14 cellular contexts compared by ENCODE assay signal in the genomic region with DNA sequence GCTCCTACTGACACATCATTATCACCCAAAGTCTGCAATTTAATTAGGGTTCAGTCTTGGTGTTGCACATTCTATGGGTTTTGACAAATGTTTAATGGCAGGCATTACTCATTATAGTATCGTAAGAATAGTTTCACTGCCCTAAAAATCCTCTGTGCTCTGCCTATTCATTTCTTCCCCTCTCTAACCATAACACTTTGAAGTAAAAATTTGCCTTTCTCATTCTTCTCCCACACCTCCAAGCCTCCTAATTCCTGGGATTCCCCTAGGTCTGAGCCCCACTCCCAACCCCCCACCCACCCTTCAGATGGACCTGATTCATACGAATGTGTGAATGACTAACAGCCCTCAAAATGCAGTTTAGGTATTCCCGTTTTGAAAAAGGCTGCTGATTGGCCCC. TPM values are rescaled to one million over a fixed set of nuclear protein-coding genes. Genes with fewer than 3 reads are reported as not detected.
DNase-seq lines count a peak whose midpoint lies in the region; ATAC-seq, FAIRE-seq and TF ChIP-seq lines count a peak whose summit lies in the region.
"Had no signal": no experiment of that assay in that cellular context is flagged by ENCODE, and none has a peak within 500 bp of the region (broad histone marks: within the 10 kb centered on the region; RNA-seq: fewer than 3 reads in every experiment).

No MANE protein-coding gene starts in this region.

- H3K4me3 ChIP-seq in GM06990 (replicated peaks; ENCODE audit: low read depth, low read length) = no peak overlapping the region
- H3K4me3 ChIP-seq in astrocyte (ENCODE audit: insufficient read depth, low read depth, low read length) = no peak overlapping the region
- no peak overlapping the region for H3K4me3 ChIP-seq in CD8-positive, alpha-beta memory T cell (ENCODE audit: low read length)
- H3K4me3 ChIP-seq: HAP-1, thyroid gland had no signal

- no peaks in the 10 kb centered on the region for H4K20me1 ChIP-seq in astrocyte (ENCODE audit: insufficient read depth, low read length)

- peaks cover 72% of the 10 kb centered on the region for H3K4me1 Mint-ChIP-seq in astrocyte (ENCODE audit: low read depth, unreplicated experiment)
- H3K4me1 Mint-ChIP-seq in activated T-helper 2 cell treated with anti-CD3 and anti-CD28 coated beads, Interferon-gamma antibody, Interleukin-2, Interleukin-4, amounts not matched to agents 10 μg/mL and 5 μg/mL and 100 μg/mL, durations not matched to agents 14 hours and 24 hours and 36 hours (ENCODE audit: low read depth) = peaks cover 14% of the 10 kb centered on the region
- H3K4me1 Mint-ChIP-seq in CD8-positive, alpha-beta memory T cell = no peaks in the 10 kb centered on the region

- POLR2A ChIA-PET in CD8-positive, alpha-beta memory T cell (lab: Charles Lee) = no interaction called here

- peaks cover 43% of the 10 kb centered on the region for H3K4me1 ChIP-seq in astrocyte (ENCODE audit: insufficient read depth, low read length)
- H3K4me1 ChIP-seq in CD8-positive, alpha-beta memory T cell (ENCODE audit: insufficient read depth, low read length) = no peaks in the 10 kb centered on the region
- H3K4me1 ChIP-seq: thyroid gland had no signal

- H3K27me3 ChIP-seq in GM06990 (replicated peaks; ENCODE audit: control insufficient read depth, insufficient read depth, low read length) (no peaks in the 10 kb centered on the region), astrocyte (ENCODE audit: insufficient read depth, low read length) (no peaks in the 10 kb centered on the region)
- no peaks in the 10 kb centered on the region for H3K27me3 ChIP-seq in CD8-positive, alpha-beta memory T cell (ENCODE audit: insufficient read depth, low read length, poor library complexity, severe bottlenecking)
- H3K27me3 ChIP-seq: thyroid gland had no signal

- H3K27me3 Mint-ChIP-seq in astrocyte (ENCODE audit: low read depth, unreplicated experiment) = no peaks in the 10 kb centered on the region
- peaks cover 52% of the 10 kb centered on the region for H3K27me3 Mint-ChIP-seq in activated T-helper 2 cell treated with anti-CD3 and anti-CD28 coated beads, Interferon-gamma antibody, Interleukin-2, Interleukin-4, amounts not matched to agents 10 μg/mL and 5 μg/mL and 100 μg/mL, durations not matched to agents 14 hours and 24 hours and 36 hours (ENCODE audit: low read depth)
- peaks cover 13 to 43% of the 10 kb centered on the region in 2 donors for H3K27me3 Mint-ChIP-seq in CD8-positive, alpha-beta memory T cell

- peaks cover 10% of the 10 kb centered on the region for H3K36me3 Mint-ChIP-seq in astrocyte (ENCODE audit: low read depth, unreplicated experiment)
- no peaks in the 10 kb centered on the region for H3K36me3 Mint-ChIP-seq in activated T-helper 2 cell treated with anti-CD3 and anti-CD28 coated beads, Interferon-gamma antibody, Interleukin-2, Interleukin-4, amounts not matched to agents 10 μg/mL and 5 μg/mL and 100 μg/mL, durations not matched to agents 14 hours and 24 hours and 36 hours (ENCODE audit: low read depth)
- no peaks in the 10 kb centered on the region for H3K36me3 Mint-ChIP-seq in CD8-positive, alpha-beta memory T cell

- no peaks in the 10 kb centered on the region for H3K9me3 ChIP-seq in astrocyte (ENCODE audit: insufficient read depth, low read depth, low read length)
- no peaks in the 10 kb centered on the region for H3K9me3 ChIP-seq in CD8-positive, alpha-beta memory T cell (ENCODE audit: low read length)
- H3K9me3 ChIP-seq: HAP-1, thyroid gland had no signal

- no peak overlapping the region for H3K27ac ChIP-seq in astrocyte (ENCODE audit: low read depth, low read length)
- no peak overlapping the region for H3K27ac ChIP-seq in CD8-positive, alpha-beta memory T cell (ENCODE audit: low read depth, low read length)
- H3K27ac ChIP-seq: thyroid gland had no signal

- H3K4me3 Mint-ChIP-seq in astrocyte (ENCODE audit: unreplicated experiment) = peak overlapping the region; percentile 36
- H3K4me3 Mint-ChIP-seq in activated T-helper 2 cell treated with anti-CD3 and anti-CD28 coated beads, Interferon-gamma antibody, Interleukin-2, Interleukin-4, amounts not matched to agents 10 μg/mL and 5 μg/mL and 100 μg/mL, durations not matched to agents 14 hours and 24 hours and 36 hours (ENCODE audit: low read depth) = no peak overlapping the region
- no peak overlapping the region for H3K4me3 Mint-ChIP-seq in CD8-positive, alpha-beta memory T cell

- no peaks in the 10 kb centered on the region for H3K79me2 ChIP-seq in astrocyte (ENCODE audit: insufficient read depth, low read length)

- ATAC-seq in HG02678 (IDR thresholded peaks at IDR 0.05; ENCODE audit: unreplicated experiment) = peak; percentile 53
- ATAC-seq in HG02571 (IDR thresholded peaks at IDR 0.05; ENCODE audit: unreplicated experiment) = no peak
- ATAC-seq: Right ventricle myocardium inferior had no signal

- no peak overlapping the region for H2AFZ ChIP-seq in astrocyte (ENCODE audit: low read depth, low read length)

- H3K9ac ChIP-seq in astrocyte (ENCODE audit: low read length) = no peak overlapping the region

- H3K36me3 ChIP-seq in GM06990 (ENCODE audit: control insufficient read depth, insufficient read depth, low read length) (no peaks in the 10 kb centered on the region), astrocyte (ENCODE audit: insufficient read depth, low read length) (no peaks in the 10 kb centered on the region)
- no peaks in the 10 kb centered on the region for H3K36me3 ChIP-seq in CD8-positive, alpha-beta memory T cell (ENCODE audit: insufficient read depth, low read length)
- H3K36me3 ChIP-seq: HAP-1, thyroid gland had no signal

- no peak for TF ChIP-seq CTCF in D721Med (IDR thresholded peaks at IDR 0.05; ENCODE audit: insufficient read depth, missing control alignments)
- TF ChIP-seq CTCF in GM06990 (IDR thresholded peaks at IDR 0.05; ENCODE audit: insufficient read depth, low read length, poor library complexity, severe bottlenecking) = no peak
- TF ChIP-seq CTCF in astrocyte (IDR thresholded peaks at IDR 0.05; ENCODE audit: insufficient read depth, low read depth, low read length) = no peak

- peak overlapping the region; percentile 86 for H3K27ac Mint-ChIP-seq in astrocyte (ENCODE audit: unreplicated experiment)
- H3K27ac Mint-ChIP-seq in activated T-helper 2 cell treated with anti-CD3 and anti-CD28 coated beads, Interferon-gamma antibody, Interleukin-2, Interleukin-4, amounts not matched to agents 10 μg/mL and 5 μg/mL and 100 μg/mL, durations not matched to agents 14 hours and 24 hours and 36 hours = no peak overlapping the region
- H3K27ac Mint-ChIP-seq in CD8-positive, alpha-beta memory T cell = peak overlapping the region in 2 of 8 donors; percentile 10 to 25

- DNase-seq in D721Med (ENCODE audit: insufficient read length, low spot score) (no peak), GM06990 (ENCODE audit: extremely low read depth, insufficient read length) (peak; percentile 43), astrocyte (ENCODE audit: low read depth) (peak; percentile 74), urothelium cell line (ENCODE audit: low spot score) (no peak)
- no peak for DNase-seq in activated T-helper 2 cell treated with anti-CD3 and anti-CD28 coated beads, Interferon-gamma antibody, Interleukin-2, Interleukin-4, amounts not matched to agents 10 μg/mL and 5 μg/mL and 100 μg/mL, durations not matched to agents 14 hours and 24 hours and 36 hours (ENCODE audit: low spot score)
- DNase-seq in CD8-positive, alpha-beta memory T cell = no peak
- DNase-seq: NCI-H1694, retina, thyroid gland had no signal

- H3K9me3 Mint-ChIP-seq in astrocyte (ENCODE audit: unreplicated experiment) = peaks cover 2% of the 10 kb centered on the region
- no peaks in the 10 kb centered on the region for H3K9me3 Mint-ChIP-seq in activated T-helper 2 cell treated with anti-CD3 and anti-CD28 coated beads, Interferon-gamma antibody, Interleukin-2, Interleukin-4, amounts not matched to agents 10 μg/mL and 5 μg/mL and 100 μg/mL, durations not matched to agents 14 hours and 24 hours and 36 hours
- H3K9me3 Mint-ChIP-seq in CD8-positive, alpha-beta memory T cell = peaks cover 0 to 2% (median 0%) of the 10 kb centered on the region in 5 donors

- FAIRE-seq in D721Med (lab: Jason Lieb, UNC) (peak; percentile 48), astrocyte (lab: Jason Lieb, UNC) (peak; percentile 13), urothelium cell line (lab: Jason Lieb, UNC) (no peak)
- FAIRE-seq: islet of Langerhans had no signal

- intact Hi-C loops in activated T-helper 2 cell treated with anti-CD3 and anti-CD28 coated beads, Interferon-gamma antibody, Interleukin-2, Interleukin-4, amounts not matched to agents 10 μg/mL and 5 μg/mL and 100 μg/mL, durations not matched to agents 14 hours and 24 hours and 36 hours (cut with micrococcal nuclease) = loop anchor here (1.0 kb wide), 2 partner anchors 9 to 43 kb away; no protein-coding TSS in a partner anchor

- CTCF ChIA-PET in CD8-positive, alpha-beta memory T cell (lab: Charles Lee) = no interaction called here

- H3K4me2 ChIP-seq in astrocyte (ENCODE audit: low read length) = peak overlapping the region; percentile 21

RNA-seq across cellular contexts. Expression of a gene that starts 18.4 kb away (rescaled TPM):
- total RNA-seq in astrocyte = 363 and 389 TPM in 2 replicates
- total RNA-seq in activated T-helper 2 cell treated with anti-CD3 and anti-CD28 coated beads, Interferon-gamma antibody, Interleukin-2, Interleukin-4, amounts not matched to agents 10 μg/mL and 5 μg/mL and 100 μg/mL, durations not matched to agents 14 hours and 24 hours and 36 hours = 0.87 and 1.2 TPM in 2 replicates
- under 1 TPM; 0.68 to 0.93 TPM for total RNA-seq in CD8-positive, alpha-beta memory T cell
- 3.5 TPM for polyA plus RNA-seq in CD8-positive, alpha-beta memory T cell

Comparison
In these comparisons a context has a peak if more than half of its experiments do, and no peak if none do; other contexts are left out.
1. DNase-seq: peak in GM06990 (single experiment) and astrocyte (single experiment); none in D721Med (single experiment), activated T-helper 2 cell treated with anti-CD3 and anti-CD28 coated beads, Interferon-gamma antibody, Interleukin-2, Interleukin-4, amounts not matched to agents 10 μg/mL and 5 μg/mL and 100 μg/mL, durations not matched to agents 14 hours and 24 hours and 36 hours (single experiment), urothelium cell line (single experiment) and CD8-positive, alpha-beta memory T cell (0 of 5).
2. RNA of a gene that starts 18.4 kb away (total RNA-seq): 363 to 389 TPM in astrocyte; 0.68 to 0.93 TPM in CD8-positive, alpha-beta memory T cell and 0.87 to 1.2 TPM in activated T-helper 2 cell treated with anti-CD3 and anti-CD28 coated beads, Interferon-gamma antibody, Interleukin-2, Interleukin-4, amounts not matched to agents 10 μg/mL and 5 μg/mL and 100 μg/mL, durations not matched to agents 14 hours and 24 hours and 36 hours; every median in the first group is over 100 times any median in the second.